15 cellular contexts compared by ENCODE assay signal in genomic region chr9:37928552-37929430, GRCh38.
"Had no signal": no experiment of that assay in that cellular context is flagged by ENCODE, and none has a peak within 500 bp of the region (broad histone marks: within the 10 kb centered on the region; RNA-seq: fewer than 3 reads in every experiment).

No MANE protein-coding gene starts in this region.

- H3K27me3 Mint-ChIP-seq: activated CD4-positive, alpha-beta memory T cell treated with anti-CD3 and anti-CD28 coated beads for 36 hours; activated naive CD8-positive, alpha-beta T cell; naive thymus-derived CD4-positive, alpha-beta T cell had no signal

- H3K27ac Mint-ChIP-seq: activated CD4-positive, alpha-beta memory T cell treated with anti-CD3 and anti-CD28 coated beads for 36 hours; activated naive CD8-positive, alpha-beta T cell; naive thymus-derived CD4-positive, alpha-beta T cell had no signal

- H3K36me3 ChIP-seq: gastrocnemius medialis had no signal

- H3K9me3 ChIP-seq: gastrocnemius medialis, right lobe of liver, stomach, tibial artery had no signal

- ATAC-seq: naive thymus-derived CD4-positive, alpha-beta T cell had no signal

- H3K4me3 ChIP-seq: gastrocnemius medialis, psoas muscle, right lobe of liver, stomach, tibial artery had no signal

- FAIRE-seq: bronchial epithelial cell had no signal

- H3K36me3 Mint-ChIP-seq: activated CD4-positive, alpha-beta memory T cell treated with anti-CD3 and anti-CD28 coated beads for 36 hours; activated naive CD8-positive, alpha-beta T cell; naive thymus-derived CD4-positive, alpha-beta T cell had no signal

- H3K27ac ChIP-seq: gastrocnemius medialis, psoas muscle, stomach, tibial artery had no signal

- H3K27me3 ChIP-seq: gastrocnemius medialis, right lobe of liver, stomach, tibial artery had no signal

- H3K4me3 Mint-ChIP-seq: activated CD4-positive, alpha-beta memory T cell treated with anti-CD3 and anti-CD28 coated beads for 36 hours; activated naive CD8-positive, alpha-beta T cell; naive thymus-derived CD4-positive, alpha-beta T cell had no signal

- DNase-seq: activated CD4-positive, alpha-beta memory T cell treated with anti-CD3 and anti-CD28 coated beads for 36 hours; activated gamma-delta T cell; activated T-cell treated with anti-CD3 and anti-CD28 coated beads, Interleukin-2, amount 50 U/mL, for 48 hours; gastrocnemius medialis; islet precursor cell; naive thymus-derived CD4-positive, alpha-beta T cell; psoas muscle; SIG-M5; stimulated activated CD4-positive, alpha-beta T cell treated with anti-CD3 and anti-CD28 coated beads, Interleukin-12 subunit alpha, Interleukin-12 subunit beta, amount 100 ng/mL, for 4 hours; stomach; SW 1271; tibial artery had no signal

- H3K9me3 Mint-ChIP-seq: naive thymus-derived CD4-positive, alpha-beta T cell had no signal
